In the genomic region with DNA sequence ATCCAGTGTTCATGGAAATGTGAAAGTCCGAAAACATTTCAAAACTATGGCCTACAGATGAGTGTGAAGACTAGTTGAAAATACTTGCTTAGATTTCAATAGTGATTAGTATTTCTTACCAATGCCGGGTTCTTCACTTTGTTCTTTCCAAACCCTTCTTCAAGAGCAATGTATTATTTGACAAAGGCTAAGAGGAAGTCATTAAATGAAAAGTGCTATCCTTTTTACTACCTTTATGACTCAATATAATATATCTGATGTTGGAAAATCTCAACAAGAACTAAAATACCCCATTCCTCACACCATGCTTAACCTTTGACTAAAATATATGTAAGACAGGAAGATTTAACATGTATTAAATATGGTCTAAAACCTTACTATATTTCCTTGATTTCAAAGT, we compare ENCODE assay signal across 29 cellular contexts.
"Had no signal": no experiment of that assay in that cellular context is flagged by ENCODE, and none has a peak within 500 bp of the region (broad histone marks: within the 10 kb centered on the region; RNA-seq: fewer than 3 reads in every experiment).

No MANE protein-coding gene starts in this region.

- H3K4me3 ChIP-seq: stomach, suprapubic skin, testis, thoracic aorta, thyroid gland, tibial artery, tibial nerve, transverse colon, upper lobe of left lung, upper lobe of right lung, uterus, vagina had no signal

- H3K4me1 ChIP-seq: stomach, suprapubic skin, testis, thyroid gland, tibial artery, tibial nerve, upper lobe of left lung, upper lobe of right lung, uterus, vagina had no signal

- H3K4me3 Mint-ChIP-seq: stimulated activated effector memory CD8-positive, alpha-beta T cell treated with anti-CD3 and anti-CD28 coated beads, Interleukin-12 subunit alpha, Interleukin-12 subunit beta, amount 100 ng/mL, for 72 hours; stimulated activated memory B cell treated with anti-CD40 and anti-IgM and Interleukin-4, amounts not matched to agents 10 μg/mL and 1 μg/mL and 100 μg/mL, for 72 hours; stimulated activated naive B cell treated with anti-CD40 and anti-IgM and Interleukin-4, amounts not matched to agents 10 μg/mL and 1 μg/mL and 100 μg/mL, for 72 hours; stimulated activated naive CD8-positive, alpha-beta T cell treated with anti-CD3 and anti-CD28 coated beads, Interleukin-15, amount 100 ng/mL, for 72 hours; stimulated activated naive CD8-positive, alpha-beta T cell treated with anti-CD3 and anti-CD28 coated beads, Interleukin-15, Interleukin-2, amounts not matched to agents 100 ng/mL and 50 ng/mL, for 24 hours; type B pancreatic cell had no signal

- H3K27ac Mint-ChIP-seq: stimulated activated effector memory CD8-positive, alpha-beta T cell treated with anti-CD3 and anti-CD28 coated beads, Interleukin-12 subunit alpha, Interleukin-12 subunit beta, amount 100 ng/mL, for 72 hours; stimulated activated memory B cell treated with anti-CD40 and anti-IgM and Interleukin-4, amounts not matched to agents 10 μg/mL and 1 μg/mL and 100 μg/mL, for 72 hours; stimulated activated naive B cell treated with anti-CD40 and anti-IgM and Interleukin-4, amounts not matched to agents 10 μg/mL and 1 μg/mL and 100 μg/mL, for 72 hours; stimulated activated naive CD8-positive, alpha-beta T cell treated with anti-CD3 and anti-CD28 coated beads, Interleukin-15, amount 100 ng/mL, for 72 hours; stimulated activated naive CD8-positive, alpha-beta T cell treated with anti-CD3 and anti-CD28 coated beads, Interleukin-15, Interleukin-2, amounts not matched to agents 100 ng/mL and 50 ng/mL, for 24 hours; type B pancreatic cell had no signal

- H3K36me3 Mint-ChIP-seq: stimulated activated effector memory CD8-positive, alpha-beta T cell treated with anti-CD3 and anti-CD28 coated beads, Interleukin-12 subunit alpha, Interleukin-12 subunit beta, amount 100 ng/mL, for 72 hours; stimulated activated memory B cell treated with anti-CD40 and anti-IgM and Interleukin-4, amounts not matched to agents 10 μg/mL and 1 μg/mL and 100 μg/mL, for 72 hours; stimulated activated naive B cell treated with anti-CD40 and anti-IgM and Interleukin-4, amounts not matched to agents 10 μg/mL and 1 μg/mL and 100 μg/mL, for 72 hours; type B pancreatic cell had no signal

- H3K9me3 ChIP-seq: stomach, suprapubic skin, testis, thoracic aorta, thyroid gland, tibial artery, tibial nerve, transverse colon, upper lobe of left lung, upper lobe of right lung, uterus, vagina had no signal

- DNase-seq: stimulated activated CD4-positive, alpha-beta T cell treated with anti-CD3 and anti-CD28 coated beads, Interleukin-2, amount 100 ng/mL, for 48 hours; stimulated activated CD4-positive, alpha-beta T cell treated with anti-CD3 and anti-CD28 coated beads, Interleukin-4, amount 100 ng/mL, for 1 hour; stimulated activated CD4-positive, alpha-beta T cell treated with anti-CD3 and anti-CD28 coated beads, Interleukin-4, amount 100 ng/mL, for 24 hours; stimulated activated CD4-positive, alpha-beta T cell treated with anti-CD3 and anti-CD28 coated beads, Interleukin-4, amount 100 ng/mL, for 4 hours; stimulated activated CD8-positive, alpha-beta memory T cell treated with anti-CD3 and anti-CD28 coated beads, Interleukin-4, amount 100 ng/mL, for 48 hours; stimulated activated naive B cell treated with anti-CD40 and anti-IgM and Interleukin-4, amounts not matched to agents 10 μg/mL and 1 μg/mL and 100 μg/mL, for 72 hours; stimulated activated naive CD4-positive, alpha-beta T cell; stimulated activated naive CD4-positive, alpha-beta T cell treated with Interleukin-2 at 50 U/mL for 16 hours; stimulated activated naive CD8-positive, alpha-beta T cell treated with anti-CD3 and anti-CD28 coated beads, Interleukin-15, amount 100 ng/mL, for 72 hours; stimulated activated naive CD8-positive, alpha-beta T cell treated with anti-CD3 and anti-CD28 coated beads, Interleukin-15, Interleukin-2, amounts not matched to agents 100 U/mL and 50 U/mL, for 24 hours; stomach; substantia nigra; testis; thyroid gland; tibial artery; transverse colon; trophoblast cell; upper lobe of left lung; upper lobe of right lung; uterus had no signal

- ATAC-seq: stimulated activated effector memory CD8-positive, alpha-beta T cell treated with anti-CD3 and anti-CD28 coated beads, Interleukin-12 subunit alpha, Interleukin-12 subunit beta, amount 100 ng/mL, for 72 hours; stimulated activated memory B cell treated with anti-CD40 and anti-IgM and Interleukin-4, amounts not matched to agents 10 μg/mL and 1 μg/mL and 100 μg/mL, for 72 hours; stimulated activated naive B cell treated with anti-CD40 and anti-IgM and Interleukin-4, amounts not matched to agents 10 μg/mL and 1 μg/mL and 100 μg/mL, for 72 hours; stimulated activated naive CD8-positive, alpha-beta T cell treated with anti-CD3 and anti-CD28 coated beads, Interleukin-15, amount 100 ng/mL, for 72 hours; stimulated activated naive CD8-positive, alpha-beta T cell treated with anti-CD3 and anti-CD28 coated beads, Interleukin-15, Interleukin-2, amounts not matched to agents 100 U/mL and 50 U/mL, for 24 hours; upper lobe of right lung had no signal

- H3K4me1 Mint-ChIP-seq: stimulated activated effector memory CD8-positive, alpha-beta T cell treated with anti-CD3 and anti-CD28 coated beads, Interleukin-12 subunit alpha, Interleukin-12 subunit beta, amount 100 ng/mL, for 72 hours; stimulated activated memory B cell treated with anti-CD40 and anti-IgM and Interleukin-4, amounts not matched to agents 10 μg/mL and 1 μg/mL and 100 μg/mL, for 72 hours; stimulated activated naive CD8-positive, alpha-beta T cell treated with anti-CD3 and anti-CD28 coated beads, Interleukin-15, amount 100 ng/mL, for 72 hours had no signal

- H3K36me3 ChIP-seq: stomach, suprapubic skin, thoracic aorta, thyroid gland, tibial artery, tibial nerve, transverse colon, upper lobe of left lung, upper lobe of right lung, uterus, vagina had no signal

- FAIRE-seq: urothelium cell line had no signal

- H3K9me3 Mint-ChIP-seq: stimulated activated effector memory CD8-positive, alpha-beta T cell treated with anti-CD3 and anti-CD28 coated beads, Interleukin-12 subunit alpha, Interleukin-12 subunit beta, amount 100 ng/mL, for 72 hours; stimulated activated memory B cell treated with anti-CD40 and anti-IgM and Interleukin-4, amounts not matched to agents 10 μg/mL and 1 μg/mL and 100 μg/mL, for 72 hours; stimulated activated naive CD8-positive, alpha-beta T cell treated with anti-CD3 and anti-CD28 coated beads, Interleukin-15, amount 100 ng/mL, for 72 hours; stimulated activated naive CD8-positive, alpha-beta T cell treated with anti-CD3 and anti-CD28 coated beads, Interleukin-15, Interleukin-2, amounts not matched to agents 100 ng/mL and 50 ng/mL, for 24 hours; type B pancreatic cell had no signal
